8 cellular contexts compared by ENCODE assay signal in genomic region chr9:136587145-136587943, GRCh38. TPM values are rescaled to one million over a fixed set of nuclear protein-coding genes. Genes with fewer than 3 reads are reported as not detected.
DNase-seq lines count a peak whose midpoint lies in the region; ATAC-seq lines count a peak whose summit lies in the region.

No MANE protein-coding gene starts in this region.

- intact Hi-C loops in right cardiac atrium (cut with DNase I) = no loop called here

- peak overlapping the region; percentile 12 for H3K27ac ChIP-seq in right cardiac atrium (ENCODE audit: low read length)

- H3K4me1 ChIP-seq in right cardiac atrium (ENCODE audit: control insufficient read depth, insufficient read depth, low read length) = peaks cover 6% of the 10 kb centered on the region

- peak; percentile 87 for DNase-seq in GF-D8 (lab: John Stamatoyannopoulos, UW)
- DNase-seq in SKM-1 treated with dmso at 0.1 percent for 144 hours (lab: John Stamatoyannopoulos, UW; ENCODE audit: unreplicated experiment) = peak; percentile 86
- DNase-seq in right cardiac atrium = peak; percentile 79 to 94 (median 92)
- peak; percentile 79 for DNase-seq in retina
- DNase-seq in T1000 (lab: John Stamatoyannopoulos, UW) = no peak

- H3K27me3 ChIP-seq in right cardiac atrium (ENCODE audit: control insufficient read depth, insufficient read depth) = no peaks in the 10 kb centered on the region

- ATAC-seq in right cardiac atrium (peak; percentile 33 to 37), GM18519 (IDR thresholded peaks at IDR 0.05; ENCODE audit: low FRiP score, unreplicated experiment) (no peak), HG02588 (IDR thresholded peaks at IDR 0.05; ENCODE audit: unreplicated experiment) (no peak), HG03196 (IDR thresholded peaks at IDR 0.05; ENCODE audit: unreplicated experiment) (no peak)

- H3K4me3 ChIP-seq in right cardiac atrium (ENCODE audit: low read length) = no peak overlapping the region

- WGBS in right cardiac atrium = 25% methylated on average over 33 of the region's 33 CpGs

- H3K9me3 ChIP-seq in right cardiac atrium (ENCODE audit: control insufficient read depth, low read length) = no peaks in the 10 kb centered on the region

RNA-seq across cellular contexts. Expression of gene NOTCH1, which starts 41.5 kb away (rescaled TPM):
- total RNA-seq in right cardiac atrium = 10 to 100 TPM; 20.4 to 31.9 (median 29.4) TPM
- 10.8 TPM for polyA plus RNA-seq in right cardiac atrium

Comparison
In these comparisons a context has a peak if more than half of its experiments do, and no peak if none do; other contexts are left out.
1. ATAC-seq: peak in right cardiac atrium (2 of 2); none in GM18519 (single experiment), HG02588 (single experiment) and HG03196 (single experiment).